ENCODE assay signal across 16 cellular contexts in the genomic region with DNA sequence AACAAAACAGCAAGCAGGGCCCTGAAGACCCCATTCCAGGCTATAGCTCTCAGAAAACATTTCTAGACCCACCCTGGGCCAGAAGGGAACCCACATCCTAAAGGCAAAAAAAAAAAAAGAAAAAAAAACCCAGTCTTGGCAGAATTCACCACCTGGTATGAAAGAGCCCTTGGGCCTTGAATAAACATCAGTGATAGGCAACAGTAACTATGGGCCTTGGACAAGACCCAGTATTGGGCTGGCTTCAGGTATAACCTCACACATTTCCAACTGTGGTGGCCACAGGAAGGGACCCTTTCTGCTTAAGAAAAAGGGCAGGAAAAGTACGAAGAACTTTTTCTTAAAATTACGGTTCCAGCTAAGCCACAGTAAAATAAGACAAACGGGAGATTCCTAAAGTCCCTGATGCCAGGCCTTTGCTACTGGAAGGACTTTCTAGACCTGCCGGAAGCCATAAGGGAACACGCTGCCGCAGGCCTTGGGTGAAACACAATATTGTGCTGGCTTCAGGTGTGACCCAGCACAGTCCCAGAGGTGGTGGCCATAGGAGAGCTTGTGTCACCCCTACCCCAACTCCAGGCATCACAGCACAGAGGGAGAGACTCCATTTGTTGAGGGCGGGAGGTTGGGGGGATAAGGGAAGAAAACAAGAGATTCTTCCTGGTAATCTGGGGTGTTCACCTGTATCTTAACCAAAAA.
DNase-seq lines count a peak whose midpoint lies in the region; ATAC-seq and TF ChIP-seq lines count a peak whose summit lies in the region.
"Had no signal": no experiment of that assay in that cellular context is flagged by ENCODE, and none has a peak within 500 bp of the region (broad histone marks: within the 10 kb centered on the region; RNA-seq: fewer than 3 reads in every experiment).

No MANE protein-coding gene starts in this region.

- H3K4me3 ChIP-seq in right atrium auricular region (no peak overlapping the region), left lung (no peak overlapping the region)
- H3K4me3 ChIP-seq: GM12878 had no signal

- no peaks in the 10 kb centered on the region for H3K9me3 ChIP-seq in right atrium auricular region
- H3K9me3 ChIP-seq in left lung = no peaks in the 10 kb centered on the region
- H3K9me3 ChIP-seq: BE2C, Caco-2 had no signal

- TF ChIP-seq CTCF in right atrium auricular region (IDR thresholded peaks at IDR 0.05) = no peak
- no peak for TF ChIP-seq CTCF in left lung (IDR thresholded peaks at IDR 0.05)

- H3K27me3 ChIP-seq in right atrium auricular region (no peaks in the 10 kb centered on the region), left lung (no peaks in the 10 kb centered on the region)
- H3K27me3 ChIP-seq: BE2C had no signal

- DNase-seq in Right ventricle myocardium inferior (ENCODE audit: missing footprints) = peak; percentile 53
- no peak for DNase-seq in right atrium auricular region (ENCODE audit: low spot score)
- peak in 1 of 2 donors; percentile 12 for DNase-seq in left lung
- peak; percentile 41 for DNase-seq in posterior vena cava (ENCODE audit: low spot score)
- no peak for DNase-seq in T1000 (lab: John Stamatoyannopoulos, UW)
- no peak for DNase-seq in HT-29 (ENCODE audit: low spot score)
- DNase-seq: BE2C; C1 segment of cervical spinal cord; Caco-2; CD4-positive, CD25-positive, alpha-beta regulatory T cell; DMS79 treated with DMSO at 0.1 percent for 48 hours; GF-D8; GOT3; H7 had no signal

- H3K36me3 ChIP-seq in right atrium auricular region (no peaks in the 10 kb centered on the region), left lung (no peaks in the 10 kb centered on the region)
- H3K36me3 ChIP-seq: BE2C had no signal

- H3K27ac ChIP-seq in right atrium auricular region = no peak overlapping the region
- no peak overlapping the region for H3K27ac ChIP-seq in left lung

- intact Hi-C loops in Right ventricle myocardium inferior (cut with DNase I) = no loop called here
- intact Hi-C loops in left lung (cut with DNase I) = no loop called here
- intact Hi-C loops in posterior vena cava (cut with DNase I) = loop anchor here in 1 of 2 donors (10.0 kb wide), 1 partner anchor 1454 kb away; no protein-coding TSS in a partner anchor

- ATAC-seq in Right ventricle myocardium inferior (no peak), left lung (peak; percentile 92)
- ATAC-seq: GM12878, HepG2 had no signal

- H3K4me1 ChIP-seq in right atrium auricular region (no peaks in the 10 kb centered on the region), left lung (no peaks in the 10 kb centered on the region)
- H3K4me1 ChIP-seq: BE2C, Caco-2 had no signal

Comparison
In these comparisons a context has a peak if more than half of its experiments do, and no peak if none do; other contexts are left out.
1. DNase-seq: peak in Right ventricle myocardium inferior (single experiment) and posterior vena cava (single experiment); none in right atrium auricular region (single experiment), T1000 (single experiment) and HT-29 (single experiment).